Comparison of ENCODE assay signal across 11 cellular contexts in genomic region chr10:43263551-43264323, GRCh38. TPM values are rescaled to one million over a fixed set of nuclear protein-coding genes. Genes with fewer than 3 reads are reported as not detected.
DNase-seq lines count a peak whose midpoint lies in the region; ATAC-seq and TF ChIP-seq lines count a peak whose summit lies in the region.
"Had no signal": no experiment of that assay in that cellular context is flagged by ENCODE, and none has a peak within 500 bp of the region (broad histone marks: within the 10 kb centered on the region; RNA-seq: fewer than 3 reads in every experiment).

No MANE protein-coding gene starts in this region.

- no peaks in the 10 kb centered on the region for H3K9me3 ChIP-seq in WERI-Rb-1 (ENCODE audit: severe bottlenecking)
- no peaks in the 10 kb centered on the region for H3K9me3 ChIP-seq in tibial artery
- H3K9me3 ChIP-seq: heart right ventricle had no signal

- H3K4me1 ChIP-seq in tibial artery, result peaks cover 0 to 22% (median 4%) of the 10 kb centered on the region in 4 donors

- H3K4me3 ChIP-seq in WERI-Rb-1 (ENCODE audit: low read depth, low read length), result no peak overlapping the region
- H3K4me3 ChIP-seq in tibial artery, result no peak overlapping the region
- H3K4me3 ChIP-seq: heart right ventricle had no signal

- ATAC-seq in Right ventricle myocardium superior (ENCODE audit: poor library complexity) (no peak), GM18873 (IDR thresholded peaks at IDR 0.05; ENCODE audit: low FRiP score, unreplicated experiment) (no peak)
- ATAC-seq: heart right ventricle had no signal

- H3K27me3 ChIP-seq in WERI-Rb-1 (ENCODE audit: insufficient read depth, low read depth, severe bottlenecking), result peaks cover 7% of the 10 kb centered on the region
- H3K27me3 ChIP-seq in tibial artery, result peaks cover 0 to 71% of the 10 kb centered on the region in 2 donors

- DNase-seq in Right ventricle myocardium superior (peak; percentile 32), cardiac septum (ENCODE audit: low spot score) (no peak), WERI-Rb-1 (no peak), germinal center (ENCODE audit: low spot score) (peak; percentile 3), NCI-H1092 treated with DMSO at 0.1 percent for 48 hours (lab: John Stamatoyannopoulos, UW) (no peak), tibial artery (no peak), NCI-H1105 (lab: John Stamatoyannopoulos, UW) (no peak)
- DNase-seq: activated CD4-positive, alpha-beta T cell treated with anti-CD3 and anti-CD28 coated beads, Interleukin-2, amount 50 U/mL, for 48 hours; heart right ventricle; NCI-H1694 treated with DMSO at 0.1 percent for 48 hours had no signal

- H3K27ac ChIP-seq in WERI-Rb-1 (no peak overlapping the region), tibial artery (no peak overlapping the region)
- H3K27ac ChIP-seq: heart right ventricle had no signal

- intact Hi-C loops in Right ventricle myocardium superior (cut with DNase I) (no loop called here), cardiac septum (cut with DNase I) (no loop called here), tibial artery (cut with DNase I; ENCODE audit: low total_unique reads) (no loop called here)

- TF ChIP-seq CTCF in WERI-Rb-1 (IDR thresholded peaks at IDR 0.05; ENCODE audit: low read depth, low read length) (peak; percentile 57), tibial artery (IDR thresholded peaks at IDR 0.05) (no peak)

- no peaks in the 10 kb centered on the region for H3K36me3 ChIP-seq in WERI-Rb-1
- H3K36me3 ChIP-seq in tibial artery, result no peaks in the 10 kb centered on the region
- H3K36me3 ChIP-seq: heart right ventricle had no signal

RNA-seq across cellular contexts. Expression of gene RASGEF1A, which starts 3.1 kb away (rescaled TPM):
- 1.6 TPM for total RNA-seq in Right ventricle myocardium superior
- total RNA-seq in cardiac septum, result 1.0 TPM

Comparison
In these comparisons a context has a peak if more than half of its experiments do, and no peak if none do; other contexts are left out.
1. DNase-seq: peak in Right ventricle myocardium superior (single experiment) and germinal center (single experiment); none in cardiac septum (single experiment), WERI-Rb-1 (single experiment), NCI-H1092 treated with DMSO at 0.1 percent for 48 hours (single experiment), tibial artery (0 of 2) and NCI-H1105 (single experiment).